In genomic region chr10:25501912-25502311, GRCh38 we compare ENCODE assay signal across 24 cellular contexts.
"Had no signal": no experiment of that assay in that cellular context is flagged by ENCODE, and none has a peak within 500 bp of the region (broad histone marks: within the 10 kb centered on the region; RNA-seq: fewer than 3 reads in every experiment).

No MANE protein-coding gene starts in this region.

- H3K4me1 ChIP-seq: body of pancreas, esophagus muscularis mucosa, foreskin keratinocyte, right lobe of liver, stomach, tibial artery, uterus had no signal

- DNase-seq: activated B cell treated with CpG ODN at 0.5 μM for 24 hours; activated CD4-positive, alpha-beta T cell treated with anti-CD3 and anti-CD28 coated beads for 48 hours; activated CD8-positive, alpha-beta memory T cell treated with anti-CD3 and anti-CD28 coated beads, Interleukin-2, amount 50 U/mL, for 4 hours; activated CD8-positive, alpha-beta T cell treated with anti-CD3 and anti-CD28 coated beads, Interleukin-2, amount 10 ng/mL, durations not matched to agents 7 days and 5 days; activated gamma-delta T cell; activated T-cell treated with anti-CD3 and anti-CD28 coated beads, Interleukin-2, amount 50 U/mL, for 72 hours; amniotic stem cell; body of pancreas; central memory CD4-positive, alpha-beta T cell; cortex of kidney; effector CD4-positive, alpha-beta T cell; left colon; mucosa of descending colon; natural killer cell; nucleus accumbens; right lobe of liver; stomach; T-helper 2 cell; tibial artery; uterus had no signal

- H3K27me3 ChIP-seq: body of pancreas, esophagus muscularis mucosa, foreskin keratinocyte, right lobe of liver, stomach, tibial artery, uterus had no signal

- H3K36me3 Mint-ChIP-seq: activated naive CD4-positive, alpha-beta T cell treated with anti-CD3 and anti-CD28 coated beads, Interleukin-2, amount 50 U/mL, for 72 hours; natural killer cell had no signal

- H3K9me3 Mint-ChIP-seq: activated B cell treated with CpG ODN at 0.5 μM for 24 hours had no signal

- H3K36me3 ChIP-seq: esophagus muscularis mucosa, right lobe of liver, stomach, tibial artery, uterus had no signal

- H3K27ac ChIP-seq: body of pancreas, esophagus muscularis mucosa, foreskin keratinocyte, right lobe of liver, stomach, tibial artery, uterus had no signal

- H3K27me3 Mint-ChIP-seq: activated B cell treated with CpG ODN at 0.5 μM for 24 hours had no signal

- ATAC-seq: activated CD8-positive, alpha-beta T cell treated with anti-CD3 and anti-CD28 coated beads, Interleukin-2, amount 10 ng/mL, durations not matched to agents 7 days and 5 days; activated naive CD4-positive, alpha-beta T cell treated with anti-CD3 and anti-CD28 coated beads, Interleukin-2, amount 50 U/mL, for 72 hours; activated T-cell treated with anti-CD3 and anti-CD28 coated beads, Interleukin-2, amount 50 U/mL, for 72 hours; body of pancreas; foreskin keratinocyte; left colon; mucosa of descending colon; natural killer cell; right lobe of liver had no signal

- H3K4me3 Mint-ChIP-seq: activated B cell treated with CpG ODN at 0.5 μM for 24 hours; activated CD8-positive, alpha-beta T cell treated with anti-CD3 and anti-CD28 coated beads, Interleukin-2, amount 10 ng/mL, durations not matched to agents 7 days and 5 days; activated T-cell treated with anti-CD3 and anti-CD28 coated beads, Interleukin-2, amount 50 U/mL, for 72 hours; natural killer cell had no signal

- H3K4me3 ChIP-seq: body of pancreas, esophagus muscularis mucosa, lung, mucosa of descending colon, right lobe of liver, stomach, tibial artery, uterus had no signal

- H3K27ac Mint-ChIP-seq: activated B cell treated with CpG ODN at 0.5 μM for 24 hours; activated CD8-positive, alpha-beta T cell treated with anti-CD3 and anti-CD28 coated beads, Interleukin-2, amount 10 ng/mL, durations not matched to agents 7 days and 5 days; activated naive CD4-positive, alpha-beta T cell treated with anti-CD3 and anti-CD28 coated beads, Interleukin-2, amount 50 U/mL, for 72 hours; activated T-cell treated with anti-CD3 and anti-CD28 coated beads, Interleukin-2, amount 50 U/mL, for 72 hours; natural killer cell had no signal

- H3K9me3 ChIP-seq: body of pancreas, esophagus muscularis mucosa, mucosa of descending colon, right lobe of liver, stomach, tibial artery, uterus had no signal

- H3K4me1 Mint-ChIP-seq: activated B cell treated with CpG ODN at 0.5 μM for 24 hours, natural killer cell had no signal
